ENCODE assay signal across 10 cellular contexts in genomic region chr16:81601008-81601428, GRCh38.
DNase-seq lines count a peak whose midpoint lies in the region; ATAC-seq, FAIRE-seq and TF ChIP-seq lines count a peak whose summit lies in the region.
"Had no signal": no experiment of that assay in that cellular context is flagged by ENCODE, and none has a peak within 500 bp of the region (broad histone marks: within the 10 kb centered on the region; RNA-seq: fewer than 3 reads in every experiment).

No MANE protein-coding gene starts in this region.

- BruUV-seq in K562 (replicated peaks; lab: Mats Ljungman, UMichigan), result no TSS peak

- H3K4me3 ChIP-seq in K562, result no peak overlapping the region
- no peak overlapping the region for H3K4me3 ChIP-seq in psoas muscle

- H2AFZ ChIP-seq in K562 (ENCODE audit: low read depth, low read length), result no peak overlapping the region

- peaks cover 42% of the 10 kb centered on the region for H3K79me2 ChIP-seq in K562 (ENCODE audit: control insufficient read depth, insufficient read depth, low read length)

- CTCF ChIA-PET in K562 (lab: Yijun Ruan, JAX; ENCODE audit: low intra/inter-chr PET ratio), result no interaction called here

- H3K9me3 Mint-ChIP-seq in activated T-cell treated with anti-CD3 and anti-CD28 coated beads, Interleukin-2, amount 50 U/mL, for 24 hours, result no peaks in the 10 kb centered on the region
- H3K9me3 Mint-ChIP-seq: activated CD4-positive, alpha-beta memory T cell treated with anti-CD3 and anti-CD28 coated beads, Interleukin-2, amount 10 ng/mL, durations not matched to agents 7 days and 5 days had no signal

- H3K4me1 ChIP-seq in K562 (replicated peaks in 1 of 2; ENCODE audit: control insufficient read depth in 2 of 2, insufficient read depth in 2 of 2, low read length in 2 of 2), result peaks cover 0 to 12% of the 10 kb centered on the region in 2 experiments; a peak in 2 of 5 replicates
- no peaks in the 10 kb centered on the region for H3K4me1 ChIP-seq in psoas muscle

- H3K9me3 ChIP-seq in K562 (replicated peaks; ENCODE audit: control insufficient read depth, insufficient read depth, low read depth, low read length), result no peaks in the 10 kb centered on the region
- no peaks in the 10 kb centered on the region for H3K9me3 ChIP-seq in psoas muscle

- TF ChIP-seq POLR2A in K562 (conservative IDR thresholded peaks at IDR 0.05), result no peak

- H3K4me1 Mint-ChIP-seq in activated T-cell treated with anti-CD3 and anti-CD28 coated beads, Interleukin-2, amount 50 U/mL, for 24 hours (ENCODE audit: low read depth), result peaks cover 23% of the 10 kb centered on the region

- no peak overlapping the region for H3K4me3 Mint-ChIP-seq in activated T-cell treated with anti-CD3 and anti-CD28 coated beads, Interleukin-2, amount 50 U/mL, for 24 hours
- H3K4me3 Mint-ChIP-seq: activated CD4-positive, alpha-beta memory T cell treated with anti-CD3 and anti-CD28 coated beads, Interleukin-2, amount 10 ng/mL, durations not matched to agents 7 days and 5 days had no signal

- peak overlapping the region in 1 of 2 experiments; percentile 64; a peak in 2 of 4 replicates for H3K9ac ChIP-seq in K562 (ENCODE audit: insufficient read depth in 1 of 2, low read depth in 2 of 2, low read length in 2 of 2)

- no peaks in the 10 kb centered on the region for H3K9me1 ChIP-seq in K562 (ENCODE audit: control insufficient read depth, insufficient read depth, low read length)

- peak overlapping the region; percentile 5 for H3K27ac Mint-ChIP-seq in activated T-cell treated with anti-CD3 and anti-CD28 coated beads, Interleukin-2, amount 50 U/mL, for 24 hours
- H3K27ac Mint-ChIP-seq: activated CD4-positive, alpha-beta memory T cell treated with anti-CD3 and anti-CD28 coated beads, Interleukin-2, amount 10 ng/mL, durations not matched to agents 7 days and 5 days had no signal

- H3K27me3 Mint-ChIP-seq in activated T-cell treated with anti-CD3 and anti-CD28 coated beads, Interleukin-2, amount 50 U/mL, for 24 hours, result no peaks in the 10 kb centered on the region
- H3K27me3 Mint-ChIP-seq: activated CD4-positive, alpha-beta memory T cell treated with anti-CD3 and anti-CD28 coated beads, Interleukin-2, amount 10 ng/mL, durations not matched to agents 7 days and 5 days had no signal

- H3K27ac ChIP-seq in K562 (ENCODE audit: extremely low read depth, low read depth, low read length) (no peak overlapping the region), layer of hippocampus (ENCODE audit: low read depth, low read length) (peak overlapping the region; percentile 31), psoas muscle (no peak overlapping the region)

- no peak for TF ChIP-seq CTCF in K562 (IDR thresholded peaks at IDR 0.05 in 2 of 3, conservative IDR thresholded peaks at IDR 0.05 in 1 of 3; ENCODE audit: insufficient read depth in 2 of 3, low read depth in 1 of 3, low read length in 3 of 3)
- no peak for TF ChIP-seq CTCF in psoas muscle (IDR thresholded peaks at IDR 0.05)

- no peaks in the 10 kb centered on the region for H3K36me3 Mint-ChIP-seq in activated T-cell treated with anti-CD3 and anti-CD28 coated beads, Interleukin-2, amount 50 U/mL, for 24 hours (ENCODE audit: low read depth)

- TF ChIP-seq EP300 in K562 (IDR thresholded peaks at IDR 0.05; ENCODE audit: low read length), result no peak

- H4K20me1 ChIP-seq in K562 (replicated peaks; ENCODE audit: control insufficient read depth, insufficient read depth, low read length), result peaks cover 26% of the 10 kb centered on the region; the same call in 1 of the 2 replicates

- no peak for FAIRE-seq in K562 (lab: Jason Lieb, UNC)
- FAIRE-seq in urothelium cell line (lab: Jason Lieb, UNC), result no peak

- H3K36me3 ChIP-seq in K562 (ENCODE audit: control insufficient read depth, insufficient read depth, low read length), result no peaks in the 10 kb centered on the region
- H3K36me3 ChIP-seq in psoas muscle (ENCODE audit: insufficient read depth in 1 of 2, low read depth in 1 of 2), result no peaks in the 10 kb centered on the region

- no peak for DNase-seq in activated T-cell treated with anti-CD3 and anti-CD28 coated beads, Interleukin-2, amount 50 U/mL, for 24 hours
- no peak for DNase-seq in activated T-cell treated with anti-CD3 and anti-CD28 coated beads for 4 hours
- DNase-seq in K562 (ENCODE audit: extremely low read depth in 1 of 4, low spot score in 3 of 4), result no peak
- peak; percentile 58 for DNase-seq in urothelium cell line (ENCODE audit: low spot score)
- DNase-seq in stimulated activated CD4-positive, alpha-beta T cell treated with anti-CD3 and anti-CD28 coated beads, Interleukin-12 subunit alpha, Interleukin-12 subunit beta, amount 100 ng/mL, for 4 hours, result no peak
- no peak for DNase-seq in psoas muscle
- DNase-seq in SIG-M5 treated with dmso at 0.1 percent for 504 hours (lab: John Stamatoyannopoulos, UW; ENCODE audit: unreplicated experiment), result no peak
- DNase-seq: activated CD4-positive, alpha-beta memory T cell treated with anti-CD3 and anti-CD28 coated beads, Interleukin-2, amount 10 ng/mL, durations not matched to agents 7 days and 5 days; effector CD8-positive, alpha-beta T cell had no signal

- H3K27me3 ChIP-seq in K562 (ENCODE audit: control insufficient read depth in 2 of 2, insufficient read depth in 2 of 2, low read length in 2 of 2) (no peaks in the 10 kb centered on the region), layer of hippocampus (ENCODE audit: control insufficient read depth, insufficient read depth, low read length) (no peaks in the 10 kb centered on the region), psoas muscle (ENCODE audit: insufficient read depth in 3 of 3, low read length in 2 of 3) (peaks cover 0 to 4% (median 0%) of the 10 kb centered on the region in 3 donors)

- POLR2A ChIA-PET in K562 (lab: Yijun Ruan, JAX), result interaction anchor here (0.6 to 2.4 kb wide), 4 partner anchors 16 to 149 kb away, joined by 3 to 6 read pairs (median 4); no protein-coding TSS in a partner anchor

- ATAC-seq in K562 (no peak; the same call in 2 of the 3 replicates), psoas muscle (no peak)

- TF ChIP-seq RAD21 in K562 (CRISPR knock-in tag; conservative IDR thresholded peaks at IDR 0.05 in 1 of 2, IDR thresholded peaks at IDR 0.05 in 1 of 2), result no peak

- intact Hi-C loops in K562 (cut with micrococcal nuclease), result no loop called here
- intact Hi-C loops in psoas muscle (cut with DNase I), result no loop called here

- 49% methylated on average over 9 of the region's 9 CpGs for WGBS in K562 (ENCODE audit: insufficient coverage, low coverage, missing lambda C conversion rate)
- 27 to 45% (median 34%) methylated on average over 9 of the region's 9 CpGs for whole genome bisulfite sequencing in psoas muscle, 3 donors

- in situ Hi-C loops in K562 (cut with MboI), result no loop called here

- H3K4me2 ChIP-seq in K562 (ENCODE audit: insufficient read depth, low read length), result no peak overlapping the region

TF ChIP-seq in K562, 482 proteins besides CTCF, POLR2A, EP300 and RAD21:
- TF ChIP-seq SP2 (IDR thresholded peaks at IDR 0.05; ENCODE audit: extremely low read depth, low read depth, low read length, poor library complexity, severe bottlenecking), result no peak
- TF ChIP-seq, protein P1, sequence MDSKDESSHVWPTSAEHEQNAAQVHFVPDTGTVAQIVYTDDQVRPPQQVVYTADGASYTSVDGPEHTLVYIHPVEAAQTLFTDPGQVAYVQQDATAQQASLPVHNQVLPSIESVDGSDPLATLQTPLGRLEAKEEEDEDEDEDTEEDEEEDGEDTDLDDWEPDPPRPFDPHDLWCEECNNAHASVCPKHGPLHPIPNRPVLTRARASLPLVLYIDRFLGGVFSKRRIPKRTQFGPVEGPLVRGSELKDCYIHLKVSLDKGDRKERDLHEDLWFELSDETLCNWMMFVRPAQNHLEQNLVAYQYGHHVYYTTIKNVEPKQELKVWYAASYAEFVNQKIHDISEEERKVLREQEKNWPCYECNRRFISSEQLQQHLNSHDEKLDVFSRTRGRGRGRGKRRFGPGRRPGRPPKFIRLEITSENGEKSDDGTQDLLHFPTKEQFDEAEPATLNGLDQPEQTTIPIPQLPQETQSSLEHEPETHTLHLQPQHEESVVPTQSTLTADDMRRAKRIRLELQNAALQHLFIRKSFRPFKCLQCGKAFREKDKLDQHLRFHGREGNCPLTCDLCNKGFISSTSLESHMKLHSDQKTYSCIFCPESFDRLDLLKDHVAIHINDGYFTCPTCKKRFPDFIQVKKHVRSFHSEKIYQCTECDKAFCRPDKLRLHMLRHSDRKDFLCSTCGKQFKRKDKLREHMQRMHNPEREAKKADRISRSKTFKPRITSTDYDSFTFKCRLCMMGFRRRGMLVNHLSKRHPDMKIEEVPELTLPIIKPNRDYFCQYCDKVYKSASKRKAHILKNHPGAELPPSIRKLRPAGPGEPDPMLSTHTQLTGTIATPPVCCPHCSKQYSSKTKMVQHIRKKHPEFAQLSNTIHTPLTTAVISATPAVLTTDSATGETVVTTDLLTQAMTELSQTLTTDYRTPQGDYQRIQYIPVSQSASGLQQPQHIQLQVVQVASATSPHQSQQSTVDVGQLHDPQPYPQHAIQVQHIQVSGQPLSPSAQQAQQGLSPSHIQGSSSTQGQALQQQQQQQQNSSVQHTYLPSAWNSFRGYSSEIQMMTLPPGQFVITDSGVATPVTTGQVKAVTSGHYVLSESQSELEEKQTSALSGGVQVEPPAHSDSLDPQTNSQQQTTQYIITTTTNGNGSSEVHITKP (IDR thresholded peaks at IDR 0.05; ENCODE audit: partially characterized antibody), result peak; percentile 53
